22 cellular contexts compared by ENCODE assay signal in the genomic region with DNA sequence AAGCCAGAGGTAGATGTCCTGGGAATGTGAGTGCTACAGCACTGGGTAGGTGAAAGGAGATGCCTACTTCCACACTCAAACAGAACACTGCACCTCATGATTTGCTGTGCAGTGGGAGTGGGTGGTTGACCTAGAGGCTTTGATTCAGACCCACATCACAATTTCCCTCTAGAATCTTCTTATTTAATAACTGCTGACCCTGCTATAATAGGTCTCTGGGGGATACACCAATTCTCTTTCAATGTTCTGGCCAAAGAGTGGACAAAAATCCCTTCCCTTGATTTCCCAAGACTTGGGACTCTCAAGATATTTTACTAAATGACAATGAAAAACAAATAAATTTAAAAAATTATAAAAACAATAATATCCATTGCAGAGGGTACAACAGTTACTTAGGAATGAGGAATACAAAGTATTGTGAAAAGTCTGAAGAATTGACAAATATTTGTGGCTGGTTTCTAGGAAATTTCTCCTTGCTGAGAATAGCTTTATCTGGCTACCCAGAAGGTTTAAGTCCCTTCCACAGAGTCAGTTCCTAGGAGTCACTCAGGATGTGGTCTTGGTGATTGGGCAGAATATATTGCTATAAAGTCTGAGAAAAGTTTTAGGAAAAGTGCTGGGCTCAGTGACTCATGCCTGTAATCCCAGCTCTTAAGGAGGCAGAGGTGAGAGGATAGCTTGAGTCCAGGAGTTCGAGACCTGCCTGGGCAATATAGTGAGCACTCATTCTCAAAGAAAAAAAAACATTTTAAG. TPM values are rescaled to one million over a fixed set of nuclear protein-coding genes. Genes with fewer than 3 reads are reported as not detected.
DNase-seq lines count a peak whose midpoint lies in the region; TF ChIP-seq lines count a peak whose summit lies in the region.
"Had no signal": no experiment of that assay in that cellular context is flagged by ENCODE, and none has a peak within 500 bp of the region (broad histone marks: within the 10 kb centered on the region; RNA-seq: fewer than 3 reads in every experiment).

No MANE protein-coding gene starts in this region.

- no peak overlapping the region for H3K27ac Mint-ChIP-seq in MCF 10A (ENCODE audit: low read depth, unreplicated experiment)
- H3K27ac Mint-ChIP-seq in activated T-helper 1 cell treated with anti-CD3 and anti-CD28 coated beads, Interleukin-12 subunit alpha, Interleukin-12 subunit beta, Interleukin-2, Interleukin-4 antibody, amounts not matched to agents 30 ng/mL and 10 ng/mL and 1 ng/mL, durations not matched to agents 14 hours and 24 hours and 36 hours: no peak overlapping the region
- H3K27ac Mint-ChIP-seq in activated naive CD4-positive, alpha-beta T cell treated with anti-CD3 and anti-CD28 coated beads for 36 hours: no peak overlapping the region
- H3K27ac Mint-ChIP-seq: activated T-helper 17 cell treated with anti-CD3 and anti-CD28 coated beads, Interleukin-2, amount 50 U/mL, for 72 hours; naive thymus-derived CD8-positive, alpha-beta T cell had no signal

- H3K36me3 ChIP-seq in mammary epithelial cell (ENCODE audit: insufficient read depth, low read length): no peaks in the 10 kb centered on the region
- H3K36me3 ChIP-seq: BLaER1, gastroesophageal sphincter had no signal

- dilution Hi-C loops in mammary epithelial cell (cut with HindIII; ENCODE audit: low sequenced_read_pairs): no loop called here

- CTCF ChIA-PET in mammary epithelial cell (lab: Charles Lee; ENCODE audit: low non-redundant PET) (no interaction called here), MCF 10A (lab: Yijun Ruan, JAX) (interaction anchor here (0.6 to 1.9 kb wide), 3 partner anchors 17 to 1342 kb away, joined by 3 to 4 read pairs (median 4); no protein-coding TSS in a partner anchor)
- CTCF ChIA-PET in activated naive CD4-positive, alpha-beta T cell treated with anti-CD3 and anti-CD28 coated beads for 36 hours (lab: Charles Lee): interaction anchor here (0.6 to 1.0 kb wide), 2 partner anchors 16 to 187 kb away, joined by 3 to 4 read pairs; no protein-coding TSS in a partner anchor

- no peaks in the 10 kb centered on the region for H3K79me2 ChIP-seq in mammary epithelial cell (ENCODE audit: insufficient read depth, low read length)

- H3K36me3 Mint-ChIP-seq in MCF 10A (ENCODE audit: insufficient read depth, unreplicated experiment): no peaks in the 10 kb centered on the region
- no peaks in the 10 kb centered on the region for H3K36me3 Mint-ChIP-seq in activated T-helper 1 cell treated with anti-CD3 and anti-CD28 coated beads, Interleukin-12 subunit alpha, Interleukin-12 subunit beta, Interleukin-2, Interleukin-4 antibody, amounts not matched to agents 30 ng/mL and 10 ng/mL and 1 ng/mL, durations not matched to agents 14 hours and 24 hours and 36 hours (ENCODE audit: low read depth)
- no peaks in the 10 kb centered on the region for H3K36me3 Mint-ChIP-seq in activated naive CD4-positive, alpha-beta T cell treated with anti-CD3 and anti-CD28 coated beads for 36 hours (ENCODE audit: low read depth)
- H3K36me3 Mint-ChIP-seq: naive thymus-derived CD8-positive, alpha-beta T cell had no signal

- H3K9ac ChIP-seq in mammary epithelial cell (ENCODE audit: insufficient read depth, low read length): no peak overlapping the region
- H3K9ac ChIP-seq: BLaER1 had no signal

- no CpG with 5 or more reads among the region's 1 CpG for WGBS in mammary epithelial cell (ENCODE audit: low coverage, missing lambda C conversion rate)

- H3K27me3 Mint-ChIP-seq in MCF 10A (ENCODE audit: insufficient read depth, unreplicated experiment): peaks cover 23% of the 10 kb centered on the region
- peaks cover 38% of the 10 kb centered on the region for H3K27me3 Mint-ChIP-seq in activated T-helper 1 cell treated with anti-CD3 and anti-CD28 coated beads, Interleukin-12 subunit alpha, Interleukin-12 subunit beta, Interleukin-2, Interleukin-4 antibody, amounts not matched to agents 30 ng/mL and 10 ng/mL and 1 ng/mL, durations not matched to agents 14 hours and 24 hours and 36 hours (ENCODE audit: insufficient read depth)
- peaks cover 20% of the 10 kb centered on the region for H3K27me3 Mint-ChIP-seq in activated naive CD4-positive, alpha-beta T cell treated with anti-CD3 and anti-CD28 coated beads for 36 hours (ENCODE audit: low read depth)
- H3K27me3 Mint-ChIP-seq: dendritic cell treated with granulocyte-macrophage colony-stimulating factor and Interleukin-4, amounts not matched to agents 40 ng/mL and 50 ng/mL, for 4 days had no signal

- in situ Hi-C loops in mammary epithelial cell (cut with MboI; ENCODE audit: low sequenced_read_pairs in 2 of 2): no loop called here

- H3K4me3 ChIP-seq in mammary epithelial cell (replicated peaks in 1 of 3; ENCODE audit: insufficient read depth in 1 of 3, low read depth in 2 of 3, low read length in 3 of 3): no peak overlapping the region
- no peak overlapping the region for H3K4me3 ChIP-seq in choroid plexus epithelial cell (ENCODE audit: low read depth, low read length)
- H3K4me3 ChIP-seq: BLaER1, gastroesophageal sphincter had no signal

- no peaks in the 10 kb centered on the region for H3K27me3 ChIP-seq in mammary epithelial cell (ENCODE audit: insufficient read depth, low read length)
- H3K27me3 ChIP-seq: BLaER1 had no signal

- DNase-seq in mammary epithelial cell (peak; percentile 31), MCF 10A (ENCODE audit: unreplicated experiment) (no peak), OCI-M1 (lab: John Stamatoyannopoulos, UW) (peak; percentile 96), choroid plexus epithelial cell (ENCODE audit: low read depth) (peak; percentile 23), NCI-H82 treated with DMSO at 0.1 percent for 48 hours (lab: John Stamatoyannopoulos, UW; ENCODE audit: unreplicated experiment) (no peak)
- no peak for DNase-seq in activated T-helper 1 cell treated with anti-CD3 and anti-CD28 coated beads, Interleukin-12 subunit alpha, Interleukin-12 subunit beta, Interleukin-2, Interleukin-4 antibody, amounts not matched to agents 30 ng/mL and 10 ng/mL and 1 ng/mL, durations not matched to agents 14 hours and 24 hours and 36 hours (ENCODE audit: low spot score)
- no peak for DNase-seq in activated naive CD4-positive, alpha-beta T cell treated with Interleukin-2 at 50 U/mL for 16 hours
- no peak for DNase-seq in activated naive CD4-positive, alpha-beta T cell treated with anti-CD3 and anti-CD28 coated beads for 36 hours
- DNase-seq: activated CD4-positive, CD25-positive, alpha-beta regulatory T cell treated with anti-CD3 and anti-CD28 coated beads, Interleukin-2, amount 50 U/mL, for 72 hours; kidney glomerular epithelial cell; naive thymus-derived CD8-positive, alpha-beta T cell; right cardiac atrium; stimulated activated naive CD4-positive, alpha-beta T cell treated with Interleukin-2 at 50 U/mL for 16 hours; trophoblast cell had no signal

- H3K4me3 Mint-ChIP-seq in MCF 10A (ENCODE audit: unreplicated experiment): no peak overlapping the region
- H3K4me3 Mint-ChIP-seq in activated T-helper 1 cell treated with anti-CD3 and anti-CD28 coated beads, Interleukin-12 subunit alpha, Interleukin-12 subunit beta, Interleukin-2, Interleukin-4 antibody, amounts not matched to agents 30 ng/mL and 10 ng/mL and 1 ng/mL, durations not matched to agents 14 hours and 24 hours and 36 hours: no peak overlapping the region
- no peak overlapping the region for H3K4me3 Mint-ChIP-seq in activated naive CD4-positive, alpha-beta T cell treated with anti-CD3 and anti-CD28 coated beads for 36 hours
- H3K4me3 Mint-ChIP-seq: activated T-helper 17 cell treated with anti-CD3 and anti-CD28 coated beads, Interleukin-2, amount 50 U/mL, for 72 hours; dendritic cell treated with granulocyte-macrophage colony-stimulating factor and Interleukin-4, amounts not matched to agents 40 ng/mL and 50 ng/mL, for 4 days; naive thymus-derived CD8-positive, alpha-beta T cell had no signal

- H3K4me1 Mint-ChIP-seq in MCF 10A (ENCODE audit: insufficient read depth, unreplicated experiment): no peaks in the 10 kb centered on the region
- peaks cover 18% of the 10 kb centered on the region for H3K4me1 Mint-ChIP-seq in activated T-helper 1 cell treated with anti-CD3 and anti-CD28 coated beads, Interleukin-12 subunit alpha, Interleukin-12 subunit beta, Interleukin-2, Interleukin-4 antibody, amounts not matched to agents 30 ng/mL and 10 ng/mL and 1 ng/mL, durations not matched to agents 14 hours and 24 hours and 36 hours (ENCODE audit: low read depth)
- peaks cover 16% of the 10 kb centered on the region for H3K4me1 Mint-ChIP-seq in activated naive CD4-positive, alpha-beta T cell treated with anti-CD3 and anti-CD28 coated beads for 36 hours (ENCODE audit: low read depth)

- no peaks in the 10 kb centered on the region for H3K9me3 Mint-ChIP-seq in MCF 10A (ENCODE audit: unreplicated experiment)
- H3K9me3 Mint-ChIP-seq in activated T-helper 1 cell treated with anti-CD3 and anti-CD28 coated beads, Interleukin-12 subunit alpha, Interleukin-12 subunit beta, Interleukin-2, Interleukin-4 antibody, amounts not matched to agents 30 ng/mL and 10 ng/mL and 1 ng/mL, durations not matched to agents 14 hours and 24 hours and 36 hours: no peaks in the 10 kb centered on the region
- no peaks in the 10 kb centered on the region for H3K9me3 Mint-ChIP-seq in activated naive CD4-positive, alpha-beta T cell treated with anti-CD3 and anti-CD28 coated beads for 36 hours
- H3K9me3 Mint-ChIP-seq: activated T-helper 17 cell treated with anti-CD3 and anti-CD28 coated beads, Interleukin-2, amount 50 U/mL, for 72 hours; dendritic cell treated with granulocyte-macrophage colony-stimulating factor and Interleukin-4, amounts not matched to agents 40 ng/mL and 50 ng/mL, for 4 days; naive thymus-derived CD8-positive, alpha-beta T cell had no signal

- BruUV-seq in mammary epithelial cell (replicated peaks; lab: Mats Ljungman, UMichigan): no TSS peak
- BruUV-seq in MCF 10A (replicated peaks; lab: Mats Ljungman, UMichigan): no TSS peak

- no peaks in the 10 kb centered on the region for H3K4me1 ChIP-seq in mammary epithelial cell (ENCODE audit: insufficient read depth, low read length)
- H3K4me1 ChIP-seq: gastroesophageal sphincter had no signal

- H2AFZ ChIP-seq in mammary epithelial cell (ENCODE audit: low read depth, low read length): no peak overlapping the region

- no peaks in the 10 kb centered on the region for H3K9me3 ChIP-seq in mammary epithelial cell (replicated peaks; ENCODE audit: insufficient read depth, low read length)
- H3K9me3 ChIP-seq: BLaER1, gastroesophageal sphincter had no signal

- intact Hi-C loops in mammary epithelial cell (cut with micrococcal nuclease): no loop called here
- intact Hi-C loops in MCF 10A (cut with micrococcal nuclease): no loop called here
- intact Hi-C loops in activated T-helper 1 cell treated with anti-CD3 and anti-CD28 coated beads, Interleukin-12 subunit alpha, Interleukin-12 subunit beta, Interleukin-2, Interleukin-4 antibody, amounts not matched to agents 30 ng/mL and 10 ng/mL and 1 ng/mL, durations not matched to agents 14 hours and 24 hours and 36 hours (cut with micrococcal nuclease): no loop called here
- intact Hi-C loops in activated naive CD4-positive, alpha-beta T cell treated with anti-CD3 and anti-CD28 coated beads for 36 hours (cut with micrococcal nuclease): no loop called here

- POLR2A ChIA-PET in MCF 10A (lab: Yijun Ruan, JAX): interaction anchor here (1.0 kb wide), 1 partner anchor 28 kb away, joined by 3 read pairs; no protein-coding TSS in a partner anchor

- H4K20me1 ChIP-seq in mammary epithelial cell (ENCODE audit: insufficient read depth, low read length): no peaks in the 10 kb centered on the region
- H4K20me1 ChIP-seq: BLaER1 had no signal

- no peak overlapping the region for H3K27ac ChIP-seq in mammary epithelial cell (ENCODE audit: insufficient read depth, low read depth, low read length)
- H3K27ac ChIP-seq: 22Rv1, BLaER1, gastroesophageal sphincter had no signal

- no peak for TF ChIP-seq CTCF in mammary epithelial cell (conservative IDR thresholded peaks at IDR 0.05 in 1 of 2, IDR thresholded peaks at IDR 0.05 in 1 of 2; ENCODE audit: extremely low read depth in 1 of 2, insufficient read depth in 1 of 2, low read depth in 1 of 2, low read length in 2 of 2)
- no peak for TF ChIP-seq CTCF in MCF 10A (IDR thresholded peaks at IDR 0.05; ENCODE audit: unreplicated experiment)
- TF ChIP-seq CTCF in choroid plexus epithelial cell (conservative IDR thresholded peaks at IDR 0.05; ENCODE audit: low read depth, low read length): no peak

- H3K4me2 ChIP-seq in mammary epithelial cell (ENCODE audit: insufficient read depth, low read depth, low read length): no peak overlapping the region
- H3K4me2 ChIP-seq: BLaER1 had no signal

RNA-seq across cellular contexts. Expression of a gene that starts 2.4 kb away (rescaled TPM):
- total RNA-seq in mammary epithelial cell: not detected
- 0.08 TPM for polyA plus RNA-seq in mammary epithelial cell
- polyA minus RNA-seq in mammary epithelial cell: not detected
- total RNA-seq in MCF 10A (2022): not detected in 2 replicates
- not detected in 2 replicates for total RNA-seq in activated T-helper 1 cell treated with anti-CD3 and anti-CD28 coated beads, Interleukin-12 subunit alpha, Interleukin-12 subunit beta, Interleukin-2, Interleukin-4 antibody, amounts not matched to agents 30 ng/mL and 10 ng/mL and 1 ng/mL, durations not matched to agents 14 hours and 24 hours and 36 hours
- total RNA-seq in activated naive CD4-positive, alpha-beta T cell treated with anti-CD3 and anti-CD28 coated beads for 36 hours: not detected
- total RNA-seq: activated T-helper 17 cell treated with anti-CD3 and anti-CD28 coated beads, Interleukin-2, amount 50 U/mL, for 72 hours; osteocyte had no signal

RNA-seq across cellular contexts. Expression of a gene that starts 21.5 kb away (rescaled TPM):
- under 1 TPM; 0.33 to 0.82 TPM for total RNA-seq in mammary epithelial cell
- polyA plus RNA-seq in mammary epithelial cell: 0.79 TPM
- polyA minus RNA-seq in mammary epithelial cell: not detected
- total RNA-seq in MCF 10A (2022): 0.28 and 0.52 TPM in 2 replicates
- total RNA-seq in activated T-helper 1 cell treated with anti-CD3 and anti-CD28 coated beads, Interleukin-12 subunit alpha, Interleukin-12 subunit beta, Interleukin-2, Interleukin-4 antibody, amounts not matched to agents 30 ng/mL and 10 ng/mL and 1 ng/mL, durations not matched to agents 14 hours and 24 hours and 36 hours: 0.59 and 0.99 TPM in 2 replicates
- under 1 TPM; 0.12 to 0.25 TPM for total RNA-seq in activated naive CD4-positive, alpha-beta T cell treated with anti-CD3 and anti-CD28 coated beads for 36 hours
- total RNA-seq: osteocyte had no signal

RNA-seq across cellular contexts. Expression of a gene that starts 46.8 kb away (rescaled TPM):
- not detected for total RNA-seq in mammary epithelial cell
- polyA plus RNA-seq in mammary epithelial cell: not detected
- polyA minus RNA-seq in mammary epithelial cell: not detected
- not detected in 2 replicates for total RNA-seq in MCF 10A (2022)
- total RNA-seq in activated T-helper 1 cell treated with anti-CD3 and anti-CD28 coated beads, Interleukin-12 subunit alpha, Interleukin-12 subunit beta, Interleukin-2, Interleukin-4 antibody, amounts not matched to agents 30 ng/mL and 10 ng/mL and 1 ng/mL, durations not matched to agents 14 hours and 24 hours and 36 hours: not detected in 2 replicates
- total RNA-seq in activated naive CD4-positive, alpha-beta T cell treated with anti-CD3 and anti-CD28 coated beads for 36 hours: under 1 TPM in 1 of 2 experiments, not detected in 1; 0.19 TPM
- total RNA-seq: activated T-helper 17 cell treated with anti-CD3 and anti-CD28 coated beads, Interleukin-2, amount 50 U/mL, for 72 hours; osteocyte; SK-MEL-5; T-helper 2 cell treated with Interferon-gamma antibody and Interleukin-4, amounts not matched to agents 100 ng/mL and 5 ng/mL, for 36 hours had no signal

Comparison
In these comparisons a context has a peak if more than half of its experiments do, and no peak if none do; other contexts are left out.
1. DNase-seq: peak in mammary epithelial cell (single experiment), OCI-M1 (single experiment) and choroid plexus epithelial cell (single experiment); none in MCF 10A (single experiment), activated T-helper 1 cell treated with anti-CD3 and anti-CD28 coated beads, Interleukin-12 subunit alpha, Interleukin-12 subunit beta, Interleukin-2, Interleukin-4 antibody, amounts not matched to agents 30 ng/mL and 10 ng/mL and 1 ng/mL, durations not matched to agents 14 hours and 24 hours and 36 hours (single experiment), NCI-H82 treated with DMSO at 0.1 percent for 48 hours (single experiment), activated naive CD4-positive, alpha-beta T cell treated with Interleukin-2 at 50 U/mL for 16 hours (single experiment) and activated naive CD4-positive, alpha-beta T cell treated with anti-CD3 and anti-CD28 coated beads for 36 hours (single experiment).